1 cellular context compared by ENCODE assay signal in the genomic region with DNA sequence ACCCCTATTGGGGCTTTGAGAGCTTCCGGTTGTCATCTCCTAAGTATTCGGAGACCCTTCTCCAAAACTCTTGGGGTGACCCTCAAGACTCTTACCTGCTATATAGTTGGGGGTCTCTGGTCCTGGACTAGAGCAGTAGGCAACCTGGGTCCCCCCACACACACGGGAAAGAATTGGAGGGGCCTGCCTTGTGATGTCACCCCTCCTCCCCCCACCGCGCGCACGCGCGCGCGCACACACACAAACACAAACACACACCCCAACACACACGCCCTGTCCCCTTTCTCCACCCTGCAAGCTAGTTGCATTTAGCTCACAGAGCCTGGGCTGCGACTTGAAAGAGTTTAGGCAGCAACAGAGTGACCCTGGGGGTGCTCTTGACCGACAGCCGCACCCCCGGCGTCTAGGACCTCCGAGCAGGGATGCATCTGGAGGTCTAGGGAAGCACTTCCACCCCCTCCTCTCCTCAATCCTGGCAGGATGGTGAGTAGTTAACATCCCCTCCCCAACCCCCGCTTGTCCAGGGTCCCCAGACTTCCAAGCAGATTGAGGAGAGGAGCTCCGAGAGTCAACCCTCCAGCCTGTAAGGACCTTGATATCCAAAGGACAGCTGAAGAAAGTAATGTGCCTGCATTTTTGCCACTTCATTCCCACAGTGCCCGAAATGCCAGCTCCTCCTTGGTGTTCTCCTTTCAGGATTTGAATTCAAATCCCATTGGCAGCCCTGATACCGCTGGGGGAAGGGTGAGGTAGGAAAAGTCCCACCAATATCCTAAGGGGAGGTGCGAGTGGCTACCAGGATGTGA.
A peak's percentile ranks its signal among the peaks of the same experiment; 100 is the strongest.
TF ChIP-seq lines count a peak whose summit lies in the region.

No MANE protein-coding gene starts in this region.

TF ChIP-seq in K562, 482 proteins besides CTCF, POLR2A, EP300 and RAD21 (continued from another document):
- TF ChIP-seq, protein P1, sequence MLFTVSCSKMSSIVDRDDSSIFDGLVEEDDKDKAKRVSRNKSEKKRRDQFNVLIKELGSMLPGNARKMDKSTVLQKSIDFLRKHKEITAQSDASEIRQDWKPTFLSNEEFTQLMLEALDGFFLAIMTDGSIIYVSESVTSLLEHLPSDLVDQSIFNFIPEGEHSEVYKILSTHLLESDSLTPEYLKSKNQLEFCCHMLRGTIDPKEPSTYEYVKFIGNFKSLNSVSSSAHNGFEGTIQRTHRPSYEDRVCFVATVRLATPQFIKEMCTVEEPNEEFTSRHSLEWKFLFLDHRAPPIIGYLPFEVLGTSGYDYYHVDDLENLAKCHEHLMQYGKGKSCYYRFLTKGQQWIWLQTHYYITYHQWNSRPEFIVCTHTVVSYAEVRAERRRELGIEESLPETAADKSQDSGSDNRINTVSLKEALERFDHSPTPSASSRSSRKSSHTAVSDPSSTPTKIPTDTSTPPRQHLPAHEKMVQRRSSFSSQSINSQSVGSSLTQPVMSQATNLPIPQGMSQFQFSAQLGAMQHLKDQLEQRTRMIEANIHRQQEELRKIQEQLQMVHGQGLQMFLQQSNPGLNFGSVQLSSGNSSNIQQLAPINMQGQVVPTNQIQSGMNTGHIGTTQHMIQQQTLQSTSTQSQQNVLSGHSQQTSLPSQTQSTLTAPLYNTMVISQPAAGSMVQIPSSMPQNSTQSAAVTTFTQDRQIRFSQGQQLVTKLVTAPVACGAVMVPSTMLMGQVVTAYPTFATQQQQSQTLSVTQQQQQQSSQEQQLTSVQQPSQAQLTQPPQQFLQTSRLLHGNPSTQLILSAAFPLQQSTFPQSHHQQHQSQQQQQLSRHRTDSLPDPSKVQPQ (CRISPR knock-in tag; IDR thresholded peaks at IDR 0.05; ENCODE audit: borderline replicate concordance), result no peak
- TF ChIP-seq ZNF197 (CRISPR knock-in tag; IDR thresholded peaks at IDR 0.05; ENCODE audit: low read depth), result peak; percentile 49; the same call in 1 of the 2 replicates
- TF ChIP-seq, protein P2, sequence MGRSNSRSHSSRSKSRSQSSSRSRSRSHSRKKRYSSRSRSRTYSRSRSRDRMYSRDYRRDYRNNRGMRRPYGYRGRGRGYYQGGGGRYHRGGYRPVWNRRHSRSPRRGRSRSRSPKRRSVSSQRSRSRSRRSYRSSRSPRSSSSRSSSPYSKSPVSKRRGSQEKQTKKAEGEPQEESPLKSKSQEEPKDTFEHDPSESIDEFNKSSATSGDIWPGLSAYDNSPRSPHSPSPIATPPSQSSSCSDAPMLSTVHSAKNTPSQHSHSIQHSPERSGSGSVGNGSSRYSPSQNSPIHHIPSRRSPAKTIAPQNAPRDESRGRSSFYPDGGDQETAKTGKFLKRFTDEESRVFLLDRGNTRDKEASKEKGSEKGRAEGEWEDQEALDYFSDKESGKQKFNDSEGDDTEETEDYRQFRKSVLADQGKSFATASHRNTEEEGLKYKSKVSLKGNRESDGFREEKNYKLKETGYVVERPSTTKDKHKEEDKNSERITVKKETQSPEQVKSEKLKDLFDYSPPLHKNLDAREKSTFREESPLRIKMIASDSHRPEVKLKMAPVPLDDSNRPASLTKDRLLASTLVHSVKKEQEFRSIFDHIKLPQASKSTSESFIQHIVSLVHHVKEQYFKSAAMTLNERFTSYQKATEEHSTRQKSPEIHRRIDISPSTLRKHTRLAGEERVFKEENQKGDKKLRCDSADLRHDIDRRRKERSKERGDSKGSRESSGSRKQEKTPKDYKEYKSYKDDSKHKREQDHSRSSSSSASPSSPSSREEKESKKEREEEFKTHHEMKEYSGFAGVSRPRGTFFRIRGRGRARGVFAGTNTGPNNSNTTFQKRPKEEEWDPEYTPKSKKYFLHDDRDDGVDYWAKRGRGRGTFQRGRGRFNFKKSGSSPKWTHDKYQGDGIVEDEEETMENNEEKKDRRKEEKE (IDR thresholded peaks at IDR 0.05; ENCODE audit: borderline replicate concordance in 1 of 2, control insufficient read depth in 1 of 2, low read depth in 2 of 2, low read length in 1 of 2), result peak in 1 of 2 experiments; percentile 92; a peak in 2 of 4 replicates
- no peak for TF ChIP-seq ZNF184 (CRISPR knock-in tag; IDR thresholded peaks at IDR 0.05)
- no peak for TF ChIP-seq ZNF668 (CRISPR knock-in tag; IDR thresholded peaks at IDR 0.05)
- TF ChIP-seq, protein P3, sequence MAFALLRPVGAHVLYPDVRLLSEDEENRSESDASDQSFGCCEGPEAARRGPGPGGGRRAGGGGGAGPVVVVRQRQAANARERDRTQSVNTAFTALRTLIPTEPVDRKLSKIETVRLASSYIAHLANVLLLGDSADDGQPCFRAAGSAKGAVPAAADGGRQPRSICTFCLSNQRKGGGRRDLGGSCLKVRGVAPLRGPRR (CRISPR knock-in tag; IDR thresholded peaks at IDR 0.05), result no peak
- no peak for TF ChIP-seq NELFE (IDR thresholded peaks at IDR 0.05; ENCODE audit: insufficient read depth, insufficient read length)
- no peak for TF ChIP-seq KLF10 (CRISPR knock-in tag; IDR thresholded peaks at IDR 0.05)
- no peak for TF ChIP-seq ZKSCAN8 (CRISPR knock-in tag; IDR thresholded peaks at IDR 0.05)
- TF ChIP-seq TAF15 (IDR thresholded peaks at IDR 0.05; ENCODE audit: low read depth, low read length), result no peak
